In the genomic region with DNA sequence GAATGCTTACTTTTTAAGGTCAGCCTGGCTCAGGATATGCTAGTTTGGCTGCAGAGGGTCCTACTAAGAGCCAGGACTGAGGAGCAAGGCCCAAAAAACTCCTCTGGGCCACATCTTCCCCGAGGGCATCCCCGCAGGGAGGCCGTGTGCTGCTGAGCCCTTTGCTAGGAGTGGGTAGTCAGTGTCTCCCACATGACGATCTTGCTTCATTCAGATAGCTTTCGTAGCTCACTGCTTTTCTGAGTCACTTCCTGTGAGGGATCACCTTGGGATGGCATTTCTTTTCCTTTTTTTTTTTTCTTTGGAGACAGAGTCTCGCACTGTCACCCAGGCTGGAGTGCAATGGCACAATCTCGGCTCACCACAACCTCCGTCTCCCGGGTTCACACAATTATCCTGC, we compare ENCODE assay signal across 1 cellular context. TPM values are rescaled to one million over a fixed set of nuclear protein-coding genes. Genes with fewer than 3 reads are reported as not detected.
"Had no signal": no experiment of that assay in that cellular context is flagged by ENCODE, and none has a peak within 500 bp of the region (broad histone marks: within the 10 kb centered on the region; RNA-seq: fewer than 3 reads in every experiment).

No MANE protein-coding gene starts in this region.

RNA-seq across cellular contexts. Expression of gene RIMBP3B, which starts 6.5 kb away (rescaled TPM):
- total RNA-seq: HT-29 had no signal
